ENCODE assay signal across 22 cellular contexts in genomic region chr1:207673399-207673798, GRCh38. TPM values are rescaled to one million over a fixed set of nuclear protein-coding genes. Genes with fewer than 3 reads are reported as not detected.
DNase-seq lines count a peak whose midpoint lies in the region; ATAC-seq, FAIRE-seq and TF ChIP-seq lines count a peak whose summit lies in the region.
"Had no signal": no experiment of that assay in that cellular context is flagged by ENCODE, and none has a peak within 500 bp of the region (broad histone marks: within the 10 kb centered on the region; RNA-seq: fewer than 3 reads in every experiment).

No MANE protein-coding gene starts in this region.

- in situ Hi-C loops in K562 (cut with MboI), result loop anchor here (5.0 kb wide), 2 partner anchors 51 to 91 kb away; no protein-coding TSS in a partner anchor

- intact Hi-C loops in K562 (cut with micrococcal nuclease), result loop anchor here (2.0 kb wide), 1 partner anchor 23 kb away; no protein-coding TSS in a partner anchor

- TF ChIP-seq RAD21 in A549 (conservative IDR thresholded peaks at IDR 0.05 in 1 of 2, IDR thresholded peaks at IDR 0.05 in 1 of 2) (no peak), K562 (CRISPR knock-in tag; conservative IDR thresholded peaks at IDR 0.05 in 1 of 2, IDR thresholded peaks at IDR 0.05 in 1 of 2) (no peak)

- no peak for TF ChIP-seq CTCF in A549 (IDR thresholded peaks at IDR 0.05)
- TF ChIP-seq CTCF in K562 (IDR thresholded peaks at IDR 0.05 in 2 of 3, conservative IDR thresholded peaks at IDR 0.05 in 1 of 3; ENCODE audit: insufficient read depth in 2 of 3, low read depth in 1 of 3, low read length in 3 of 3), result no peak

- no peak overlapping the region for H3K27ac ChIP-seq in A549
- no peak overlapping the region for H3K27ac ChIP-seq in K562 (ENCODE audit: extremely low read depth, low read depth, low read length)
- no peak overlapping the region for H3K27ac ChIP-seq in small intestine (ENCODE audit: low read depth in 1 of 2, low read length in 1 of 2)

- H3K9ac ChIP-seq in K562 (ENCODE audit: insufficient read depth in 1 of 2, low read depth in 2 of 2, low read length in 2 of 2), result no peak overlapping the region
- H3K9ac ChIP-seq: SK-N-SH had no signal

- peaks cover 5% of the 10 kb centered on the region; the same call in 1 of the 2 replicates for H4K20me1 ChIP-seq in K562 (replicated peaks; ENCODE audit: control insufficient read depth, insufficient read depth, low read length)

- CTCF ChIA-PET in A549 (lab: Yijun Ruan, JAX) (interaction anchor here (0.8 to 1.7 kb wide), 4 partner anchors 24 to 124 kb away, joined by 4 to 5 read pairs (median 4); no protein-coding TSS in a partner anchor), K562 (lab: Yijun Ruan, JAX; ENCODE audit: low intra/inter-chr PET ratio) (interaction anchor here (1.7 kb wide), 1 partner anchor 94 kb away, joined by 6 read pairs; no protein-coding TSS in a partner anchor)

- TF ChIP-seq EP300 in A549 (IDR thresholded peaks at IDR 0.05) (no peak), K562 (IDR thresholded peaks at IDR 0.05; ENCODE audit: low read length) (no peak)

- TF ChIP-seq POLR2A in A549 (IDR thresholded peaks at IDR 0.05; ENCODE audit: low read length) (no peak), K562 (conservative IDR thresholded peaks at IDR 0.05) (no peak)

- no peak overlapping the region for H3K4me2 ChIP-seq in A549
- H3K4me2 ChIP-seq in K562 (ENCODE audit: insufficient read depth, low read length), result no peak overlapping the region
- H3K4me2 ChIP-seq: SK-N-SH had no signal

- BruUV-seq in K562 (replicated peaks; lab: Mats Ljungman, UMichigan), result no TSS peak

- H2AFZ ChIP-seq in K562 (ENCODE audit: low read depth, low read length), result no peak overlapping the region

- H3K27me3 ChIP-seq in K562 (ENCODE audit: control insufficient read depth in 2 of 2, insufficient read depth in 2 of 2, low read length in 2 of 2), result no peaks in the 10 kb centered on the region
- peaks cover 6 to 9% of the 10 kb centered on the region in 2 donors for H3K27me3 ChIP-seq in small intestine (ENCODE audit: control insufficient read depth in 2 of 2, insufficient read depth in 2 of 2, low read length in 2 of 2)

- DNase-seq in A549 (ENCODE audit: low read depth in 1 of 2, low spot score in 1 of 2), result no peak
- peak; percentile 23 for DNase-seq in M059J (ENCODE audit: low read depth)
- peak in 1 of 4 experiments; percentile 41 for DNase-seq in K562 (ENCODE audit: extremely low read depth in 1 of 4, low spot score in 3 of 4)
- DNase-seq in glomerular visceral epithelial cell (ENCODE audit: extremely low spot score), result peak; percentile 6
- DNase-seq in activated naive CD4-positive, alpha-beta T cell treated with anti-CD3 and anti-CD28 coated beads, Interleukin-2, amount 50 U/mL, for 16 hours, result no peak
- DNase-seq in small intestine, result no peak
- DNase-seq: BE2C, H9, HFFc6, KG1, NCI-H1105, NCI-H187, NCI-H2107, NCI-H748 treated with DMSO at 0.1 percent for 48 hours, SIG-M5, SK-N-SH had no signal

- FAIRE-seq in A549 (lab: Jason Lieb, UNC) (peak; percentile 13), K562 (lab: Jason Lieb, UNC) (no peak), small intestine (lab: Jason Lieb, UNC) (no peak)
- FAIRE-seq: D721Med, GM19239 had no signal

- no peaks in the 10 kb centered on the region for H3K9me3 ChIP-seq in A549
- no peaks in the 10 kb centered on the region; the same call in 1 of the 2 replicates for H3K9me3 ChIP-seq in K562 (replicated peaks; ENCODE audit: control insufficient read depth, insufficient read depth, low read depth, low read length)
- no peaks in the 10 kb centered on the region for H3K9me3 ChIP-seq in small intestine (ENCODE audit: control insufficient read depth, low read depth)
- H3K9me3 ChIP-seq: BE2C, SK-N-SH had no signal

- peaks cover 6% of the 10 kb centered on the region for H3K36me3 ChIP-seq in K562 (ENCODE audit: control insufficient read depth, insufficient read depth, low read length)
- no peaks in the 10 kb centered on the region for H3K36me3 ChIP-seq in small intestine (ENCODE audit: control insufficient read depth in 2 of 2, insufficient read depth in 2 of 2, low read length in 2 of 2)
- H3K36me3 ChIP-seq: BE2C had no signal

- ATAC-seq in A549 (no peak), K562 (peak; percentile 33; the same call in 2 of the 3 replicates), HG03354 (IDR thresholded peaks at IDR 0.05; ENCODE audit: poor library complexity, severe bottlenecking, unreplicated experiment) (no peak)

- H3K4me3 ChIP-seq in A549 (no peak overlapping the region), K562 (no peak overlapping the region), small intestine (ENCODE audit: low read depth in 1 of 2, low read length in 2 of 2) (no peak overlapping the region)

- H3K79me2 ChIP-seq in K562 (ENCODE audit: control insufficient read depth, insufficient read depth, low read length), result peaks cover 69% of the 10 kb centered on the region

- H3K4me1 ChIP-seq in A549 (no peaks in the 10 kb centered on the region), K562 (replicated peaks in 1 of 2; ENCODE audit: control insufficient read depth in 2 of 2, insufficient read depth in 2 of 2, low read length in 2 of 2) (peaks cover 11 to 32% of the 10 kb centered on the region in 2 experiments; a peak in 4 of 5 replicates), small intestine (ENCODE audit: control insufficient read depth in 2 of 2, insufficient read depth in 1 of 2, low read depth in 1 of 2, low read length in 1 of 2) (no peaks in the 10 kb centered on the region)
- H3K4me1 ChIP-seq: BE2C had no signal

- no peaks in the 10 kb centered on the region for H3K9me1 ChIP-seq in K562 (ENCODE audit: control insufficient read depth, insufficient read depth, low read length)

- POLR2A ChIA-PET in A549 (lab: Yijun Ruan, JAX), result no interaction called here
- POLR2A ChIA-PET in K562 (lab: Yijun Ruan, JAX), result interaction anchor here (0.6 to 1.1 kb wide), 4 partner anchors 14 to 132 kb away, joined by 3 to 5 read pairs (median 4); no protein-coding TSS in a partner anchor

- 32% methylated on average over 6 of the region's 6 CpGs for WGBS in A549 (ENCODE audit: missing lambda C conversion rate)
- WGBS in K562 (ENCODE audit: insufficient coverage, low coverage, missing lambda C conversion rate), result 53% methylated on average over 6 of the region's 6 CpGs
- 60 to 70% (median 64%) methylated on average over 6 of the region's 6 CpGs for WGBS in small intestine, 3 donors

TF ChIP-seq in A549, 52 proteins besides CTCF, POLR2A, EP300 and RAD21 (continues in another document):
- TF ChIP-seq CBX2 (IDR thresholded peaks at IDR 0.05; ENCODE audit: borderline replicate concordance, low read depth), result no peak
- TF ChIP-seq TP53 (CRISPR knock-in tag; IDR thresholded peaks at IDR 0.05), result no peak
- no peak for TF ChIP-seq NR3C1 (IDR thresholded peaks at IDR 0.05)
- no peak for TF ChIP-seq RFX5 (IDR thresholded peaks at IDR 0.05)
- TF ChIP-seq HOXB13 (CRISPR knock-in tag; IDR thresholded peaks at IDR 0.05; ENCODE audit: low read depth), result no peak
- TF ChIP-seq NPAS2 (CRISPR knock-in tag; IDR thresholded peaks at IDR 0.05; ENCODE audit: borderline replicate concordance), result no peak
- no peak for TF ChIP-seq FOSB (CRISPR knock-in tag; IDR thresholded peaks at IDR 0.05)
- TF ChIP-seq CHD4 (IDR thresholded peaks at IDR 0.05; ENCODE audit: borderline replicate concordance), result no peak
- no peak for TF ChIP-seq NFE2L2 (conservative IDR thresholded peaks at IDR 0.05; ENCODE audit: low read length)
- TF ChIP-seq RNF2 (IDR thresholded peaks at IDR 0.05; ENCODE audit: borderline replicate concordance, low read depth), result no peak
- no peak for TF ChIP-seq BHLHE40 (IDR thresholded peaks at IDR 0.05; ENCODE audit: low read depth, low read length)

TF ChIP-seq in K562, 482 proteins besides CTCF, POLR2A, EP300 and RAD21 (continues in another document):
- no peak for TF ChIP-seq POLR3A (IDR thresholded peaks at IDR 0.05; ENCODE audit: borderline replicate concordance, extremely low read depth, insufficient read depth, insufficient read length)
- TF ChIP-seq, protein P1, sequence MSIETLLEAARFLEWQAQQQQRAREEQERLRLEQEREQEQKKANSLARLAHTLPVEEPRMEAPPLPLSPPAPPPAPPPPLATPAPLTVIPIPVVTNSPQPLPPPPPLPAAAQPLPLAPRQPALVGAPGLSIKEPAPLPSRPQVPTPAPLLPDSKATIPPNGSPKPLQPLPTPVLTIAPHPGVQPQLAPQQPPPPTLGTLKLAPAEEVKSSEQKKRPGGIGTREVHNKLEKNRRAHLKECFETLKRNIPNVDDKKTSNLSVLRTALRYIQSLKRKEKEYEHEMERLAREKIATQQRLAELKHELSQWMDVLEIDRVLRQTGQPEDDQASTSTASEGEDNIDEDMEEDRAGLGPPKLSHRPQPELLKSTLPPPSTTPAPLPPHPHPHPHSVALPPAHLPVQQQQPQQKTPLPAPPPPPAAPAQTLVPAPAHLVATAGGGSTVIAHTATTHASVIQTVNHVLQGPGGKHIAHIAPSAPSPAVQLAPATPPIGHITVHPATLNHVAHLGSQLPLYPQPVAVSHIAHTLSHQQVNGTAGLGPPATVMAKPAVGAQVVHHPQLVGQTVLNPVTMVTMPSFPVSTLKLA (conservative IDR thresholded peaks at IDR 0.05), result no peak

RNA-seq across cellular contexts. Expression of gene CR1L, which starts 28.5 kb away (rescaled TPM):
- not detected in 2 replicates for polyA plus RNA-seq in A549 (2011; rRNA removed)
- polyA plus RNA-seq in A549 (2012; cell fraction: cytosol; rRNA removed), result not detected in 2 replicates
- polyA plus RNA-seq in A549 (2012; cell fraction: nucleus; rRNA removed), result not detected in 2 replicates
- polyA plus RNA-seq in A549 (2017; fragmentation: RNase III; extraction: RNeasy Plus Mini Kit Qiagen cat#74134 plus additional on column Dnase treatment), result not detected in 3 replicates
- polyA minus RNA-seq in A549 (2011; rRNA and poly(A)+ RNA removed), result not detected in 2 replicates
- total RNA-seq in M059J (2014; rRNA removed; shearing (Covaris generic)), result 3.6 TPM in 1 of 2 replicates, not detected in the other
- 155 and 191 TPM in 2 replicates for total RNA-seq in K562 (2011; cell fraction: chromatin; rRNA removed; ENCODE audit: low replicate concordance)
- total RNA-seq in K562 (2011; cell fraction: nucleolus; rRNA removed), result 84.4 and 92.0 TPM in 2 replicates
- 106 and 111 TPM in 2 replicates for total RNA-seq in K562 (2011; cell fraction: nucleoplasm; rRNA removed)
- 10.1 and 11.9 TPM in 2 replicates for total RNA-seq in K562 (2014; rRNA removed)
- 22.6 and 26.2 TPM in 2 replicates for total RNA-seq in K562 (2014; rRNA removed; fragmentation: Illumina TruSeq; extraction: Trizol)
- total RNA-seq in K562 (2015; rRNA removed; fragmentation: Illumina TruSeq; extraction: Trizol), result 12.7 and 14.2 TPM in 2 replicates
- 30.0 and 33.7 TPM in 2 replicates for total RNA-seq in K562 (2021)
- 37.8 and 45.4 TPM in 2 replicates for polyA plus RNA-seq in K562 (2011; rRNA removed)
- 45.9 and 63.7 TPM in 2 replicates for polyA plus RNA-seq in K562 (2011; cell fraction: cytosol; rRNA removed)
- polyA plus RNA-seq in K562 (2011; cell fraction: nucleus; rRNA removed), result 126 and 140 TPM in 2 replicates
- polyA plus RNA-seq in K562 (2012), result 15.0 and 22.9 TPM in 2 replicates
- 37.0 and 51.1 TPM in 2 replicates for polyA plus RNA-seq in K562 (2014; fragmentation: Illumina TruSeq; extraction: Trizol)
- 10 to 100 TPM; 53.4 to 74.8 TPM for polyA plus RNA-seq in K562 (2014; fragmentation: Nextera tagmentation; extraction: Ambion mirVana)
- 34.3 and 35.1 TPM in 2 replicates for polyA plus RNA-seq in K562 (2014; rRNA removed)
- 54.6 and 74.7 TPM in 2 replicates for polyA minus RNA-seq in K562 (2011; rRNA and poly(A)+ RNA removed)
- 27.0 and 30.3 TPM in 2 replicates for polyA minus RNA-seq in K562 (2011; cell fraction: cytosol; rRNA and poly(A)+ RNA removed)
- polyA minus RNA-seq in K562 (2011; cell fraction: nucleus; rRNA and poly(A)+ RNA removed), result 88.5 and 136 TPM in 2 replicates
- not detected for polyA plus RNA-seq in small intestine
- total RNA-seq: A673, HFFc6, HT1080, NCI-H460 had no signal
- polyA plus RNA-seq: SK-N-SH had no signal

Comparison
In these comparisons a context has a peak if more than half of its experiments do, and no peak if none do; other contexts are left out.
1. DNase-seq: peak in M059J (single experiment) and glomerular visceral epithelial cell (single experiment); none in A549 (0 of 2), activated naive CD4-positive, alpha-beta T cell treated with anti-CD3 and anti-CD28 coated beads, Interleukin-2, amount 50 U/mL, for 16 hours (single experiment) and small intestine (single experiment).
2. RNA of gene CR1L, which starts 28.5 kb away (polyA plus RNA-seq): 15.0 to 140 TPM in K562; not detected in A549 and not detected in small intestine; every median in the first group is over 10 times any median in the second.
3. Of the 35 proteins assayed by ChIP-seq in both K562 and A549: peak only in K562: MAFK and ZFP36; only in A549: none; in both: none; in neither: 31; mixed calls (peak in some experiments, not most) for 2.